Comparison of ENCODE assay signal across 8 cellular contexts in the genomic region with DNA sequence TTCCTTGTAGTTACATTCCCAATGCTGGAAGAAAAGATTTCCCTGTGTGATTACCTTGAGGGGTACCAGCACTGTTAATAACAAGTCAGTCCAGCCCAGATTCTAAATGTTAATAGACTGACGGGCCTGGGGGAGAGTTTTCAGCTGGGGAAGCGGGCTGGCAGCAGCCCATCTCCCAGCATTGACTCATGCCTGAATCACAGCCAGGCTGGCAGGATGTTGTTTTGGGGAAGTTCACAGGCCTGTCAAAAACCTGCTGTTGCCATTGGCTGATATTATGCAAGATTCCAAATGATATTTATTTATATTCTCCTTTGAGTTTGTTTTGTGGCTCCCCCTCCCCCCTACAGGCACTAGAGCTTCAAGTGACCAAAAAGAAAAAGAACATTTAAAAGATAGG.
DNase-seq lines count a peak whose midpoint lies in the region; ATAC-seq and TF ChIP-seq lines count a peak whose summit lies in the region.

No MANE protein-coding gene starts in this region.

- DNase-seq in ELR (ENCODE audit: low read depth): peak; percentile 66
- peak; percentile 80 for DNase-seq in fibroblast of the conjunctiva (ENCODE audit: low read depth)
- DNase-seq in pons (ENCODE audit: low spot score): peak; percentile 44
- DNase-seq in KBM-7: no peak
- DNase-seq in T-helper 1 cell: no peak

- in situ Hi-C loops in KBM-7 (cut with MboI; ENCODE audit: low pct_unique_long_range_greater_than_20kb, low sequenced_read_pairs): no loop called here

- ATAC-seq in SK-N-SH treated with all-trans-retinoic acid at 6 μM for 48 hours (peak; percentile 73), HG02938 (IDR thresholded peaks at IDR 0.05; ENCODE audit: unreplicated experiment) (no peak), HG03045 (IDR thresholded peaks at IDR 0.05; ENCODE audit: unreplicated experiment) (no peak)

TF ChIP-seq in SK-N-SH treated with all-trans-retinoic acid at 6 μM for 48 hours, 23 proteins besides CTCF, POLR2A, EP300 and RAD21:
- TF ChIP-seq, protein P1, sequence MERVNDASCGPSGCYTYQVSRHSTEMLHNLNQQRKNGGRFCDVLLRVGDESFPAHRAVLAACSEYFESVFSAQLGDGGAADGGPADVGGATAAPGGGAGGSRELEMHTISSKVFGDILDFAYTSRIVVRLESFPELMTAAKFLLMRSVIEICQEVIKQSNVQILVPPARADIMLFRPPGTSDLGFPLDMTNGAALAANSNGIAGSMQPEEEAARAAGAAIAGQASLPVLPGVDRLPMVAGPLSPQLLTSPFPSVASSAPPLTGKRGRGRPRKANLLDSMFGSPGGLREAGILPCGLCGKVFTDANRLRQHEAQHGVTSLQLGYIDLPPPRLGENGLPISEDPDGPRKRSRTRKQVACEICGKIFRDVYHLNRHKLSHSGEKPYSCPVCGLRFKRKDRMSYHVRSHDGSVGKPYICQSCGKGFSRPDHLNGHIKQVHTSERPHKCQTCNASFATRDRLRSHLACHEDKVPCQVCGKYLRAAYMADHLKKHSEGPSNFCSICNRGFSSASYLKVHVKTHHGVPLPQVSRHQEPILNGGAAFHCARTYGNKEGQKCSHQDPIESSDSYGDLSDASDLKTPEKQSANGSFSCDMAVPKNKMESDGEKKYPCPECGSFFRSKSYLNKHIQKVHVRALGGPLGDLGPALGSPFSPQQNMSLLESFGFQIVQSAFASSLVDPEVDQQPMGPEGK (CRISPR knock-in tag; IDR thresholded peaks at IDR 0.05; ENCODE audit: borderline replicate concordance): peak; percentile 99
- TF ChIP-seq GLIS3 (CRISPR knock-in tag; IDR thresholded peaks at IDR 0.05) (no peak), ZFP3 (CRISPR knock-in tag; IDR thresholded peaks at IDR 0.05) (no peak)
TF ChIP-seq in SK-N-SH treated with all-trans-retinoic acid at 6 μM for 48 hours: peak in this region for 1.

Comparison
In these comparisons a context has a peak if more than half of its experiments do, and no peak if none do; other contexts are left out.
1. DNase-seq: peak in ELR (single experiment), fibroblast of the conjunctiva (single experiment) and pons (single experiment); none in KBM-7 (single experiment) and T-helper 1 cell (0 of 5).